ENCODE assay signal across 9 cellular contexts in the genomic region with DNA sequence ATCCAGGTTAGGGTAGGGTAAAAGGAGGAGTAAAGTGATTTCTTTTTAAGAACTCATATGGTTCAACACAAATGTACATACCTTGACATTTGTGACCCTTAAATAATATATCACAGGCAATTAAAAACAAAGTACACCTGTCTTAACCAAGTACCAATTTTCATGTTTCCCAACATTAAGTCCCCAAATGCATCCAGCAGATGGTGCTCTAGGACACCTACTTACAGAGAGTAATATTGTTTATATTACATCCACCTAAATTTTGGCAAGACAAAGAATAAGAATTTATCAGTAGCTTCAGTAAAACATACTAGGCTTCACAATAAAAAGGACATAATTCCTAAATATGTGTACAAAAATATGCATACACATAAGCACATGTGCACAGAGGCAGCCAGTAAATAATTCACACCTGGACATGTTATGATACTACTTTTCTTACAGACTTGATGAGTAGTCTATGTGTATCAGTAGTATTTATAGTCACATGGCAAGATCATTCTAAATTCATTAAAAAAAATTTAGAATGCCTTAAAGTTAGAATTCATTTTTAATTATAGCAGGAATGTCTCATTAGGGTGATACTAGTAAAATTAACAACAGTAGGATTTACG.
DNase-seq lines count a peak whose midpoint lies in the region; ATAC-seq and TF ChIP-seq lines count a peak whose summit lies in the region.
"Had no signal": no experiment of that assay in that cellular context is flagged by ENCODE, and none has a peak within 500 bp of the region (broad histone marks: within the 10 kb centered on the region; RNA-seq: fewer than 3 reads in every experiment).

No MANE protein-coding gene starts in this region.

- POLR2A ChIA-PET in RWPE1 (lab: Yijun Ruan, JAX; ENCODE audit: low non-redundant PET), result no interaction called here

- no peaks in the 10 kb centered on the region for H3K4me1 Mint-ChIP-seq in nephron progenitor cell

- no peaks in the 10 kb centered on the region for H3K36me3 Mint-ChIP-seq in nephron progenitor cell (ENCODE audit: low read depth)

- H3K9me3 Mint-ChIP-seq in nephron progenitor cell, result no peaks in the 10 kb centered on the region
- H3K9me3 Mint-ChIP-seq: activated naive CD4-positive, alpha-beta T cell treated with anti-CD3 and anti-CD28 coated beads, Interleukin-2, amount 50 U/mL, for 72 hours had no signal

- no peak overlapping the region for H3K27ac Mint-ChIP-seq in nephron progenitor cell
- H3K27ac Mint-ChIP-seq: activated naive CD4-positive, alpha-beta T cell treated with anti-CD3 and anti-CD28 coated beads, Interleukin-2, amount 50 U/mL, for 72 hours had no signal

- no peaks in the 10 kb centered on the region for H3K27me3 Mint-ChIP-seq in nephron progenitor cell (ENCODE audit: low read depth, poor library complexity)

- TF ChIP-seq CTCF in RWPE1 (conservative IDR thresholded peaks at IDR 0.05; ENCODE audit: low read depth), result peak; percentile 77
- TF ChIP-seq CTCF in nephron progenitor cell (IDR thresholded peaks at IDR 0.05), result peak; percentile 66

- peak; percentile 70 for ATAC-seq in HG03280 (IDR thresholded peaks at IDR 0.05; ENCODE audit: unreplicated experiment)
- no peak for ATAC-seq in HG03135 (IDR thresholded peaks at IDR 0.05; ENCODE audit: unreplicated experiment)
- ATAC-seq: activated naive CD4-positive, alpha-beta T cell treated with anti-CD3 and anti-CD28 coated beads, Interleukin-2, amount 50 U/mL, for 72 hours had no signal

- CTCF ChIA-PET in RWPE1 (lab: Yijun Ruan, JAX), result interaction anchor here (0.6 to 1.0 kb wide), 4 partner anchors 12 to 1556 kb away, joined by 3 to 4 read pairs (median 4); no protein-coding TSS in a partner anchor

- H3K27ac ChIP-seq in RWPE1, result no peak overlapping the region

- H3K4me3 Mint-ChIP-seq in nephron progenitor cell, result no peak overlapping the region

- DNase-seq in NCI-H1436 (lab: John Stamatoyannopoulos, UW) (peak; percentile 50), NCI-H1436 treated with DMSO at 0.1 percent for 48 hours (lab: John Stamatoyannopoulos, UW) (no peak), RWPE1 (ENCODE audit: low spot score) (no peak), dermis microvascular lymphatic vessel endothelial cell (ENCODE audit: low read depth in 2 of 2) (peak; percentile 61 to 73), nephron progenitor cell (peak; percentile 36), HK-2 (ENCODE audit: unreplicated experiment) (no peak)

Comparison
In these comparisons a context has a peak if more than half of its experiments do, and no peak if none do; other contexts are left out.
1. DNase-seq: peak in NCI-H1436 (single experiment), dermis microvascular lymphatic vessel endothelial cell (2 of 2) and nephron progenitor cell (single experiment); none in NCI-H1436 treated with DMSO at 0.1 percent for 48 hours (single experiment), RWPE1 (single experiment) and HK-2 (single experiment).